30 cellular contexts compared by ENCODE assay signal in the genomic region with DNA sequence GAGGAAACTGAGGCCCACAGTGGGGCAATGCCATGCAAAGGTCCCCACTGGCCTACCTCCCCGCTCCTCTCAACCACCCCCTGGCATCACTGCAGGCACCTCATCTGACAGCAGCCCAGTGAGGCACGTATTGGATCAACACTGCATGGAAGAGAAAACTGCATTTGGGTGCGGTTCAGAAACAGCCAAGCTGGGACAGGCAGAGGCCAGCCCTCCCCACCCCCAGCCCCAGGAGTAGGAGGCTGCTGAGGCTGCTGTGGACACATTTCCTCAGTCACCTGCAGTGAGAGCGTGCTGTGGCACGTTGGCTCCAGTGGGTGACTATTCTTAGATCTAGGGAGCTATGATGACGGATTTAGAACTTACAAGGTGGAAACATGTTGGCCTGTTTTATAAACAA.
DNase-seq lines count a peak whose midpoint lies in the region; ATAC-seq and TF ChIP-seq lines count a peak whose summit lies in the region.
"Had no signal": no experiment of that assay in that cellular context is flagged by ENCODE, and none has a peak within 500 bp of the region (broad histone marks: within the 10 kb centered on the region; RNA-seq: fewer than 3 reads in every experiment).

No MANE protein-coding gene starts in this region.

- H3K27ac Mint-ChIP-seq in CD14-positive monocyte, result no peak overlapping the region
- H3K27ac Mint-ChIP-seq: activated naive CD4-positive, alpha-beta T cell treated with anti-CD3 and anti-CD28 coated beads, Interleukin-2, amount 50 U/mL, for 24 hours; effector memory CD8-positive, alpha-beta T cell; nephron; stimulated activated naive B cell treated with anti-CD40 and anti-IgM and Interleukin-4, amounts not matched to agents 10 μg/mL and 1 μg/mL and 100 μg/mL, for 72 hours had no signal

- H3K4me3 Mint-ChIP-seq in CD14-positive monocyte, result no peak overlapping the region
- H3K4me3 Mint-ChIP-seq: activated naive CD4-positive, alpha-beta T cell treated with anti-CD3 and anti-CD28 coated beads, Interleukin-2, amount 50 U/mL, for 24 hours; activated T-helper 17 cell treated with anti-CD3 and anti-CD28 coated beads, Interleukin-2, amount 50 U/mL, for 72 hours; effector memory CD8-positive, alpha-beta T cell; nephron; stimulated activated naive B cell treated with anti-CD40 and anti-IgM and Interleukin-4, amounts not matched to agents 10 μg/mL and 1 μg/mL and 100 μg/mL, for 72 hours had no signal

- DNase-seq in activated effector memory CD4-positive, alpha-beta T cell treated with anti-CD3 and anti-CD28 coated beads, Interleukin-2, amount 50 U/mL, for 16 hours, result peak; percentile 52
- no peak for DNase-seq in activated effector memory CD4-positive, alpha-beta T cell treated with Interleukin-2 at 50 U/mL for 16 hours
- DNase-seq in right cardiac atrium (peak; percentile 44 to 77 (median 60)), DMS 273 (lab: John Stamatoyannopoulos, UW; ENCODE audit: unreplicated experiment) (no peak), CD14-positive monocyte (ENCODE audit: low spot score) (no peak), GM10248 (ENCODE audit: extremely low spot score) (no peak)
- DNase-seq in central memory CD4-positive, alpha-beta T cell, result no peak
- DNase-seq: activated CD4-positive, alpha-beta T cell treated with anti-CD3 and anti-CD28 coated beads for 4 hours; amniotic stem cell; Calu3; DMS79 treated with DMSO at 0.1 percent for 48 hours; effector memory CD8-positive, alpha-beta T cell; foreskin fibroblast; GF-D8; MM.1S; NCI-H2081; NCI-H446; NCI-H774; small intestine; stimulated activated naive B cell treated with anti-CD40 and anti-IgM and Interleukin-4, amounts not matched to agents 10 μg/mL and 1 μg/mL and 100 μg/mL, for 72 hours; WERI-Rb-1 had no signal

- WGBS in gastroesophageal sphincter (ENCODE audit: low coverage in 1 of 2), 2 donors, result 27 to 61% methylated on average over 2 to 4 of the region's 6 CpGs
- WGBS in right cardiac atrium, result 69% methylated on average over 6 of the region's 6 CpGs

- no peak for TF ChIP-seq POLR2A in gastroesophageal sphincter (IDR thresholded peaks at IDR 0.05)

- intact Hi-C loops in right cardiac atrium (cut with DNase I) (no loop called here), CD14-positive monocyte (cut with micrococcal nuclease) (no loop called here)

- H3K36me3 ChIP-seq in gastroesophageal sphincter, result no peaks in the 10 kb centered on the region
- H3K36me3 ChIP-seq: SJSA1, upper lobe of left lung, WERI-Rb-1 had no signal

- CTCF ChIA-PET in GM10248 (lab: Yijun Ruan, JAX), result no interaction called here

- H3K27ac ChIP-seq in gastroesophageal sphincter, result peak overlapping the region in 2 of 4 donors; percentile 8 to 30
- peak overlapping the region; percentile 91 for H3K27ac ChIP-seq in right cardiac atrium (ENCODE audit: low read length)
- H3K27ac ChIP-seq: coronary artery, hepatocyte, KMS-11, SJSA1, upper lobe of left lung, WERI-Rb-1 had no signal

- H3K27me3 ChIP-seq in gastroesophageal sphincter (no peaks in the 10 kb centered on the region), right cardiac atrium (ENCODE audit: control insufficient read depth, insufficient read depth) (no peaks in the 10 kb centered on the region)
- H3K27me3 ChIP-seq: hepatocyte, SJSA1, upper lobe of left lung had no signal

- H3K36me3 Mint-ChIP-seq in CD14-positive monocyte, result no peaks in the 10 kb centered on the region

- POLR2A ChIA-PET in GM10248 (lab: Yijun Ruan, JAX), result no interaction called here

- H3K27me3 Mint-ChIP-seq in CD14-positive monocyte (ENCODE audit: low read depth in 3 of 3), result no peaks in the 10 kb centered on the region
- H3K27me3 Mint-ChIP-seq: activated naive CD4-positive, alpha-beta T cell treated with anti-CD3 and anti-CD28 coated beads, Interleukin-2, amount 50 U/mL, for 24 hours; activated T-helper 17 cell treated with anti-CD3 and anti-CD28 coated beads, Interleukin-2, amount 50 U/mL, for 72 hours; effector memory CD8-positive, alpha-beta T cell; stimulated activated naive B cell treated with anti-CD40 and anti-IgM and Interleukin-4, amounts not matched to agents 10 μg/mL and 1 μg/mL and 100 μg/mL, for 72 hours had no signal

- TF ChIP-seq CTCF in gastroesophageal sphincter (IDR thresholded peaks at IDR 0.05) (no peak), CD14-positive monocyte (IDR thresholded peaks at IDR 0.05) (no peak), GM10248 (IDR thresholded peaks at IDR 0.05; ENCODE audit: control extremely low read depth, extremely low read depth, low read depth, missing control alignments) (no peak)

- ATAC-seq in gastroesophageal sphincter, result peak; percentile 53
- ATAC-seq in right cardiac atrium, result peak; percentile 84 to 87
- ATAC-seq: activated T-helper 17 cell treated with anti-CD3 and anti-CD28 coated beads, Interleukin-2, amount 50 U/mL, for 72 hours; effector memory CD8-positive, alpha-beta T cell; stimulated activated naive B cell treated with anti-CD40 and anti-IgM and Interleukin-4, amounts not matched to agents 10 μg/mL and 1 μg/mL and 100 μg/mL, for 72 hours had no signal

- no peaks in the 10 kb centered on the region for H3K4me1 Mint-ChIP-seq in CD14-positive monocyte
- H3K4me1 Mint-ChIP-seq: activated naive CD4-positive, alpha-beta T cell treated with anti-CD3 and anti-CD28 coated beads, Interleukin-2, amount 50 U/mL, for 24 hours; nephron; stimulated activated naive B cell treated with anti-CD40 and anti-IgM and Interleukin-4, amounts not matched to agents 10 μg/mL and 1 μg/mL and 100 μg/mL, for 72 hours had no signal

- H3K9me3 ChIP-seq in gastroesophageal sphincter (no peaks in the 10 kb centered on the region), right cardiac atrium (ENCODE audit: control insufficient read depth, low read length) (no peaks in the 10 kb centered on the region)
- H3K9me3 ChIP-seq: SJSA1, upper lobe of left lung had no signal

- peaks cover 0 to 2% (median 0%) of the 10 kb centered on the region in 7 donors for H3K9me3 Mint-ChIP-seq in CD14-positive monocyte
- H3K9me3 Mint-ChIP-seq: activated naive CD4-positive, alpha-beta T cell treated with anti-CD3 and anti-CD28 coated beads, Interleukin-2, amount 50 U/mL, for 24 hours; activated T-helper 17 cell treated with anti-CD3 and anti-CD28 coated beads, Interleukin-2, amount 50 U/mL, for 72 hours; effector memory CD8-positive, alpha-beta T cell; nephron had no signal

- H3K4me1 ChIP-seq in gastroesophageal sphincter (peaks cover 0 to 9% (median 0%) of the 10 kb centered on the region in 3 donors), right cardiac atrium (ENCODE audit: control insufficient read depth, insufficient read depth, low read length) (peaks cover 2% of the 10 kb centered on the region)
- H3K4me1 ChIP-seq: SJSA1, upper lobe of left lung had no signal

- no peak for TF ChIP-seq EP300 in gastroesophageal sphincter (IDR thresholded peaks at IDR 0.05)

- H3K4me3 ChIP-seq in gastroesophageal sphincter (no peak overlapping the region), right cardiac atrium (ENCODE audit: low read length) (no peak overlapping the region)
- H3K4me3 ChIP-seq: coronary artery, hepatocyte, SJSA1, upper lobe of left lung had no signal

Comparison
In these comparisons a context has a peak if more than half of its experiments do, and no peak if none do; other contexts are left out.
1. DNase-seq: peak in activated effector memory CD4-positive, alpha-beta T cell treated with anti-CD3 and anti-CD28 coated beads, Interleukin-2, amount 50 U/mL, for 16 hours (single experiment) and right cardiac atrium (3 of 3); none in activated effector memory CD4-positive, alpha-beta T cell treated with Interleukin-2 at 50 U/mL for 16 hours (single experiment), DMS 273 (single experiment), central memory CD4-positive, alpha-beta T cell (single experiment), CD14-positive monocyte (single experiment) and GM10248 (single experiment).